1 cellular context compared by ENCODE assay signal in the genomic region with DNA sequence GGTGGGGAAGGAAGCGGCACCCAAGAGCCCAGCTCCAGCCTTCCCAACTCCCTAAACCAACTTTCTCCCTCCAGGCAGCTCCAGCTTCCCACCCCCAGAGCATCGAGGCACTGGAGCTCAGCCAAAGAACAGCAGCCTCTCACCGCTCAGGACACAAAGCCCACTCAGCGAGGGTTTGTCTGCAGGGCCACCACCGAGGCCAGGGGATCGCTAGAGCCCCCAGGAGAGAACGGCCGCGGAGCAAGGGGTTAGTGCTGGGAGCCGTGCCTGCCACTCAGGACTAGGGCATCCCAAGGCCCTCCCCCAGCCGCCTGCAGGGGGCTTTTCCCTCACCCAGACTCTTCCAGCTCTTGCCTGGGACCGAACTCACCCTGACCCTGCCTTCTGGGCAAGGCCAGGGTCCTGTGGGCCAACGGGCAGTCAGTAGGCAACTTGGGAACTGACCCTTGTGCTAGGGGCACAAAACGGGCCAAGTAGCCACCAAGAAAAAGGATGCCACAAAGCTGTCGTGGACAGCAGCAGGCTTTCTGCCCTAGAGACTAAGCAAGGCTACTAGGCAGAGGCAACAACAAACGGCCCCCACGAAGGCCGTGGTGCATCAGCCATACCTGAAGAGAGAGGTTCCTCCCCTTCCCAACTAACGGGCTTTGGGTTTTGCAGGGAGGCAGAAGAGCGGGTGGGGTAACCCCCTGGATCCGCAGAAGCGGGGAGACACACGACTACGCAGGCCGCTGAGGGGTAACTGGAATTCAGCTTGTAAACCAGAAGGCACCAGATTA.
TF ChIP-seq lines count a peak whose summit lies in the region.

No MANE protein-coding gene starts in this region.

TF ChIP-seq in K562, 482 proteins besides CTCF, POLR2A, EP300 and RAD21:
- TF ChIP-seq KLF6 (CRISPR knock-in tag; IDR thresholded peaks at IDR 0.05; ENCODE audit: borderline replicate concordance) (no peak), ZBTB7A (IDR thresholded peaks at IDR 0.05; ENCODE audit: borderline replicate concordance, control insufficient read depth, low read depth, low read length) (peak; percentile 2; the same call in 1 of the 2 replicates), ZNF77 (CRISPR knock-in tag; IDR thresholded peaks at IDR 0.05) (no peak), POLR2G (IDR thresholded peaks at IDR 0.05; ENCODE audit: low read depth, low read length) (peak; percentile 63), ZNF444 (CRISPR knock-in tag; IDR thresholded peaks at IDR 0.05) (no peak), FOXK1 (CRISPR knock-in tag; IDR thresholded peaks at IDR 0.05; ENCODE audit: borderline replicate concordance) (no peak), NFIC (IDR thresholded peaks at IDR 0.05) (peak; percentile 27; the same call in 1 of the 2 replicates), ZKSCAN1 (IDR thresholded peaks at IDR 0.05; ENCODE audit: low read depth, low read length) (no peak), POLR2AphosphoS5 (IDR thresholded peaks at IDR 0.05; ENCODE audit: control insufficient read depth, insufficient read depth, low read depth, low read length) (no peak), ZNF124 (CRISPR knock-in tag; IDR thresholded peaks at IDR 0.05) (no peak), RBFOX2 (IDR thresholded peaks at IDR 0.05; ENCODE audit: low read depth, low read length) (peak; percentile 78), MYBL2 (IDR thresholded peaks at IDR 0.05; ENCODE audit: low read depth) (no peak), MYBL2 (CRISPR knock-in tag; IDR thresholded peaks at IDR 0.05; ENCODE audit: borderline replicate concordance) (no peak), SMARCA4 (IDR thresholded peaks at IDR 0.05) (0 out of 2 replicates have a peak, but pooled peaks have one; percentile 5), CC2D1A (IDR thresholded peaks at IDR 0.05) (no peak), HDAC6 (IDR thresholded peaks at IDR 0.05; ENCODE audit: low read depth, low read length) (no peak), NBN (IDR thresholded peaks at IDR 0.05; ENCODE audit: low read depth) (no peak), ZSCAN29 (IDR thresholded peaks at IDR 0.05) (no peak), FIP1L1 (IDR thresholded peaks at IDR 0.05; ENCODE audit: low read depth, low read length, poor library complexity, severe bottlenecking) (no peak), TBP (optimal IDR thresholded peaks at IDR 0.05; ENCODE audit: low read depth, low read length) (no peak), NR2C2 (CRISPR knock-in tag; IDR thresholded peaks at IDR 0.05) (no peak), NR2C2 (tag; IDR thresholded peaks at IDR 0.05) (no peak), ZC3H4 (CRISPR knock-in tag; IDR thresholded peaks at IDR 0.05; ENCODE audit: borderline replicate concordance) (no peak; the same call in 1 of the 2 replicates), ETV5 (CRISPR knock-in tag; IDR thresholded peaks at IDR 0.05; ENCODE audit: low read depth) (no peak), CBX5 (IDR thresholded peaks at IDR 0.05; ENCODE audit: borderline replicate concordance, low read depth) (no peak), ZNF282 (CRISPR knock-in tag; IDR thresholded peaks at IDR 0.05) (no peak), ATF7 (IDR thresholded peaks at IDR 0.05) (no peak), GABPB2 (CRISPR knock-in tag; conservative IDR thresholded peaks at IDR 0.05) (no peak)
- TF ChIP-seq, protein P1, sequence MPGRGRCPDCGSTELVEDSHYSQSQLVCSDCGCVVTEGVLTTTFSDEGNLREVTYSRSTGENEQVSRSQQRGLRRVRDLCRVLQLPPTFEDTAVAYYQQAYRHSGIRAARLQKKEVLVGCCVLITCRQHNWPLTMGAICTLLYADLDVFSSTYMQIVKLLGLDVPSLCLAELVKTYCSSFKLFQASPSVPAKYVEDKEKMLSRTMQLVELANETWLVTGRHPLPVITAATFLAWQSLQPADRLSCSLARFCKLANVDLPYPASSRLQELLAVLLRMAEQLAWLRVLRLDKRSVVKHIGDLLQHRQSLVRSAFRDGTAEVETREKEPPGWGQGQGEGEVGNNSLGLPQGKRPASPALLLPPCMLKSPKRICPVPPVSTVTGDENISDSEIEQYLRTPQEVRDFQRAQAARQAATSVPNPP (IDR thresholded peaks at IDR 0.05; ENCODE audit: borderline replicate concordance, insufficient read depth, insufficient read length) = no peak
- TF ChIP-seq, protein P2, sequence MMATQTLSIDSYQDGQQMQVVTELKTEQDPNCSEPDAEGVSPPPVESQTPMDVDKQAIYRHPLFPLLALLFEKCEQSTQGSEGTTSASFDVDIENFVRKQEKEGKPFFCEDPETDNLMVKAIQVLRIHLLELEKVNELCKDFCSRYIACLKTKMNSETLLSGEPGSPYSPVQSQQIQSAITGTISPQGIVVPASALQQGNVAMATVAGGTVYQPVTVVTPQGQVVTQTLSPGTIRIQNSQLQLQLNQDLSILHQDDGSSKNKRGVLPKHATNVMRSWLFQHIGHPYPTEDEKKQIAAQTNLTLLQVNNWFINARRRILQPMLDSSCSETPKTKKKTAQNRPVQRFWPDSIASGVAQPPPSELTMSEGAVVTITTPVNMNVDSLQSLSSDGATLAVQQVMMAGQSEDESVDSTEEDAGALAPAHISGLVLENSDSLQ (IDR thresholded peaks at IDR 0.05) = peak; percentile 68
- TF ChIP-seq, protein P3, sequence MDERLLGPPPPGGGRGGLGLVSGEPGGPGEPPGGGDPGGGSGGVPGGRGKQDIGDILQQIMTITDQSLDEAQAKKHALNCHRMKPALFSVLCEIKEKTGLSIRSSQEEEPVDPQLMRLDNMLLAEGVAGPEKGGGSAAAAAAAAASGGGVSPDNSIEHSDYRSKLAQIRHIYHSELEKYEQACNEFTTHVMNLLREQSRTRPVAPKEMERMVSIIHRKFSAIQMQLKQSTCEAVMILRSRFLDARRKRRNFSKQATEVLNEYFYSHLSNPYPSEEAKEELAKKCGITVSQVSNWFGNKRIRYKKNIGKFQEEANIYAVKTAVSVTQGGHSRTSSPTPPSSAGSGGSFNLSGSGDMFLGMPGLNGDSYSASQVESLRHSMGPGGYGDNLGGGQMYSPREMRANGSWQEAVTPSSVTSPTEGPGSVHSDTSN (CRISPR knock-in tag; IDR thresholded peaks at IDR 0.05; ENCODE audit: low read depth) = 0 out of 2 replicates have a peak, but pooled peaks have one; percentile 11
- TF ChIP-seq, protein P3 (tag; conservative IDR thresholded peaks at IDR 0.05; ENCODE audit: low read depth) = no peak
- TF ChIP-seq, protein P4, sequence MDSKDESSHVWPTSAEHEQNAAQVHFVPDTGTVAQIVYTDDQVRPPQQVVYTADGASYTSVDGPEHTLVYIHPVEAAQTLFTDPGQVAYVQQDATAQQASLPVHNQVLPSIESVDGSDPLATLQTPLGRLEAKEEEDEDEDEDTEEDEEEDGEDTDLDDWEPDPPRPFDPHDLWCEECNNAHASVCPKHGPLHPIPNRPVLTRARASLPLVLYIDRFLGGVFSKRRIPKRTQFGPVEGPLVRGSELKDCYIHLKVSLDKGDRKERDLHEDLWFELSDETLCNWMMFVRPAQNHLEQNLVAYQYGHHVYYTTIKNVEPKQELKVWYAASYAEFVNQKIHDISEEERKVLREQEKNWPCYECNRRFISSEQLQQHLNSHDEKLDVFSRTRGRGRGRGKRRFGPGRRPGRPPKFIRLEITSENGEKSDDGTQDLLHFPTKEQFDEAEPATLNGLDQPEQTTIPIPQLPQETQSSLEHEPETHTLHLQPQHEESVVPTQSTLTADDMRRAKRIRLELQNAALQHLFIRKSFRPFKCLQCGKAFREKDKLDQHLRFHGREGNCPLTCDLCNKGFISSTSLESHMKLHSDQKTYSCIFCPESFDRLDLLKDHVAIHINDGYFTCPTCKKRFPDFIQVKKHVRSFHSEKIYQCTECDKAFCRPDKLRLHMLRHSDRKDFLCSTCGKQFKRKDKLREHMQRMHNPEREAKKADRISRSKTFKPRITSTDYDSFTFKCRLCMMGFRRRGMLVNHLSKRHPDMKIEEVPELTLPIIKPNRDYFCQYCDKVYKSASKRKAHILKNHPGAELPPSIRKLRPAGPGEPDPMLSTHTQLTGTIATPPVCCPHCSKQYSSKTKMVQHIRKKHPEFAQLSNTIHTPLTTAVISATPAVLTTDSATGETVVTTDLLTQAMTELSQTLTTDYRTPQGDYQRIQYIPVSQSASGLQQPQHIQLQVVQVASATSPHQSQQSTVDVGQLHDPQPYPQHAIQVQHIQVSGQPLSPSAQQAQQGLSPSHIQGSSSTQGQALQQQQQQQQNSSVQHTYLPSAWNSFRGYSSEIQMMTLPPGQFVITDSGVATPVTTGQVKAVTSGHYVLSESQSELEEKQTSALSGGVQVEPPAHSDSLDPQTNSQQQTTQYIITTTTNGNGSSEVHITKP (IDR thresholded peaks at IDR 0.05; ENCODE audit: partially characterized antibody) = no peak
- TF ChIP-seq, protein P5, sequence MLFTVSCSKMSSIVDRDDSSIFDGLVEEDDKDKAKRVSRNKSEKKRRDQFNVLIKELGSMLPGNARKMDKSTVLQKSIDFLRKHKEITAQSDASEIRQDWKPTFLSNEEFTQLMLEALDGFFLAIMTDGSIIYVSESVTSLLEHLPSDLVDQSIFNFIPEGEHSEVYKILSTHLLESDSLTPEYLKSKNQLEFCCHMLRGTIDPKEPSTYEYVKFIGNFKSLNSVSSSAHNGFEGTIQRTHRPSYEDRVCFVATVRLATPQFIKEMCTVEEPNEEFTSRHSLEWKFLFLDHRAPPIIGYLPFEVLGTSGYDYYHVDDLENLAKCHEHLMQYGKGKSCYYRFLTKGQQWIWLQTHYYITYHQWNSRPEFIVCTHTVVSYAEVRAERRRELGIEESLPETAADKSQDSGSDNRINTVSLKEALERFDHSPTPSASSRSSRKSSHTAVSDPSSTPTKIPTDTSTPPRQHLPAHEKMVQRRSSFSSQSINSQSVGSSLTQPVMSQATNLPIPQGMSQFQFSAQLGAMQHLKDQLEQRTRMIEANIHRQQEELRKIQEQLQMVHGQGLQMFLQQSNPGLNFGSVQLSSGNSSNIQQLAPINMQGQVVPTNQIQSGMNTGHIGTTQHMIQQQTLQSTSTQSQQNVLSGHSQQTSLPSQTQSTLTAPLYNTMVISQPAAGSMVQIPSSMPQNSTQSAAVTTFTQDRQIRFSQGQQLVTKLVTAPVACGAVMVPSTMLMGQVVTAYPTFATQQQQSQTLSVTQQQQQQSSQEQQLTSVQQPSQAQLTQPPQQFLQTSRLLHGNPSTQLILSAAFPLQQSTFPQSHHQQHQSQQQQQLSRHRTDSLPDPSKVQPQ (CRISPR knock-in tag; IDR thresholded peaks at IDR 0.05; ENCODE audit: borderline replicate concordance) = no peak
- TF ChIP-seq, protein P6, sequence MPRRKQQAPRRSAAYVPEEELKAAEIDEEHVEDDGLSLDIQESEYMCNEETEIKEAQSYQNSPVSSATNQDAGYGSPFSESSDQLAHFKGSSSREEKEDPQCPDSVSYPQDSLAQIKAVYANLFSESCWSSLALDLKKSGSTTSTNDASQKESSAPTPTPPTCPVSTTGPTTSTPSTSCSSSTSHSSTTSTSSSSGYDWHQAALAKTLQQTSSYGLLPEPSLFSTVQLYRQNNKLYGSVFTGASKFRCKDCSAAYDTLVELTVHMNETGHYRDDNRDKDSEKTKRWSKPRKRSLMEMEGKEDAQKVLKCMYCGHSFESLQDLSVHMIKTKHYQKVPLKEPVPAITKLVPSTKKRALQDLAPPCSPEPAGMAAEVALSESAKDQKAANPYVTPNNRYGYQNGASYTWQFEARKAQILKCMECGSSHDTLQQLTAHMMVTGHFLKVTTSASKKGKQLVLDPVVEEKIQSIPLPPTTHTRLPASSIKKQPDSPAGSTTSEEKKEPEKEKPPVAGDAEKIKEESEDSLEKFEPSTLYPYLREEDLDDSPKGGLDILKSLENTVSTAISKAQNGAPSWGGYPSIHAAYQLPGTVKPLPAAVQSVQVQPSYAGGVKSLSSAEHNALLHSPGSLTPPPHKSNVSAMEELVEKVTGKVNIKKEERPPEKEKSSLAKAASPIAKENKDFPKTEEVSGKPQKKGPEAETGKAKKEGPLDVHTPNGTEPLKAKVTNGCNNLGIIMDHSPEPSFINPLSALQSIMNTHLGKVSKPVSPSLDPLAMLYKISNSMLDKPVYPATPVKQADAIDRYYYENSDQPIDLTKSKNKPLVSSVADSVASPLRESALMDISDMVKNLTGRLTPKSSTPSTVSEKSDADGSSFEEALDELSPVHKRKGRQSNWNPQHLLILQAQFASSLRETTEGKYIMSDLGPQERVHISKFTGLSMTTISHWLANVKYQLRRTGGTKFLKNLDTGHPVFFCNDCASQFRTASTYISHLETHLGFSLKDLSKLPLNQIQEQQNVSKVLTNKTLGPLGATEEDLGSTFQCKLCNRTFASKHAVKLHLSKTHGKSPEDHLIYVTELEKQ (CRISPR knock-in tag; IDR thresholded peaks at IDR 0.05) = no peak
- TF ChIP-seq, protein P7, sequence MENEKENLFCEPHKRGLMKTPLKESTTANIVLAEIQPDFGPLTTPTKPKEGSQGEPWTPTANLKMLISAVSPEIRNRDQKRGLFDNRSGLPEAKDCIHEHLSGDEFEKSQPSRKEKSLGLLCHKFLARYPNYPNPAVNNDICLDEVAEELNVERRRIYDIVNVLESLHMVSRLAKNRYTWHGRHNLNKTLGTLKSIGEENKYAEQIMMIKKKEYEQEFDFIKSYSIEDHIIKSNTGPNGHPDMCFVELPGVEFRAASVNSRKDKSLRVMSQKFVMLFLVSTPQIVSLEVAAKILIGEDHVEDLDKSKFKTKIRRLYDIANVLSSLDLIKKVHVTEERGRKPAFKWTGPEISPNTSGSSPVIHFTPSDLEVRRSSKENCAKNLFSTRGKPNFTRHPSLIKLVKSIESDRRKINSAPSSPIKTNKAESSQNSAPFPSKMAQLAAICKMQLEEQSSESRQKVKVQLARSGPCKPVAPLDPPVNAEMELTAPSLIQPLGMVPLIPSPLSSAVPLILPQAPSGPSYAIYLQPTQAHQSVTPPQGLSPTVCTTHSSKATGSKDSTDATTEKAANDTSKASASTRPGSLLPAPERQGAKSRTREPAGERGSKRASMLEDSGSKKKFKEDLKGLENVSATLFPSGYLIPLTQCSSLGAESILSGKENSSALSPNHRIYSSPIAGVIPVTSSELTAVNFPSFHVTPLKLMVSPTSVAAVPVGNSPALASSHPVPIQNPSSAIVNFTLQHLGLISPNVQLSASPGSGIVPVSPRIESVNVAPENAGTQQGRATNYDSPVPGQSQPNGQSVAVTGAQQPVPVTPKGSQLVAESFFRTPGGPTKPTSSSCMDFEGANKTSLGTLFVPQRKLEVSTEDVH (IDR thresholded peaks at IDR 0.05; ENCODE audit: low read depth, partially characterized antibody) = no peak
